ENCODE assay signal across 14 cellular contexts in the genomic region with DNA sequence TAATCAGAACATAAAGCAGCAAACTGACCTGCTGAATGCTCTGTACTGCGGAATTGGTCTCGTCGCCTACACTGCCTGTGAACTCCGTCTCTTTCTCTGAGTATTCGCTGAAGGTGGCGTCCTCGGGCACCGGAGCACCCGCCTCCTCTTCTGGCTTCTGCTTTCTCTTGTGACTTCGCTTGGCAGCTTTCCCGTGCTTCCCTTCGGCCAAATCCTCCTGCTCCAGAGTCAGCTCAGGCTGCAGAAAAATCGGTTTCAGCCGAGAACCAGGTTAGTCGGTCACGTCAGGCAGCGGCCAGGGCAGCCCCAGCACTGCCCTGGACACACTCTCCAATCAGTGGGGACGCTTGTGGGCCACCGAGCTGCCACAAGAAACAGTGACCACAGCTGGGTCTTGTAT. TPM values are rescaled to one million over a fixed set of nuclear protein-coding genes. Genes with fewer than 3 reads are reported as not detected.
DNase-seq lines count a peak whose midpoint lies in the region; ATAC-seq and TF ChIP-seq lines count a peak whose summit lies in the region.
"Had no signal": no experiment of that assay in that cellular context is flagged by ENCODE, and none has a peak within 500 bp of the region (broad histone marks: within the 10 kb centered on the region; RNA-seq: fewer than 3 reads in every experiment).

No MANE protein-coding gene starts in this region.

- no peak overlapping the region for H3K4me3 Mint-ChIP-seq in activated CD8-positive, alpha-beta T cell treated with anti-CD3 and anti-CD28 coated beads for 36 hours

- H3K36me3 Mint-ChIP-seq in activated CD8-positive, alpha-beta T cell treated with anti-CD3 and anti-CD28 coated beads for 36 hours (ENCODE audit: low read depth), result peaks cover 25% of the 10 kb centered on the region

- POLR2A ChIA-PET in HEK293T (lab: Yijun Ruan, JAX), result no interaction called here
- POLR2A ChIA-PET in activated CD8-positive, alpha-beta T cell treated with anti-CD3 and anti-CD28 coated beads for 36 hours (lab: Charles Lee), result no interaction called here

- ATAC-seq in left colon, result no peak
- ATAC-seq in activated CD8-positive, alpha-beta T cell treated with anti-CD3 and anti-CD28 coated beads for 36 hours, result no peak

- intact Hi-C loops in left colon (cut with DNase I, micrococcal nuclease) (no loop called here), testis (cut with DNase I; ENCODE audit: low total_unique reads) (no loop called here)
- intact Hi-C loops in activated CD8-positive, alpha-beta T cell treated with anti-CD3 and anti-CD28 coated beads for 36 hours (cut with micrococcal nuclease), result no loop called here

- no peaks in the 10 kb centered on the region for H3K36me3 ChIP-seq in testis (ENCODE audit: low read depth, missing control alignments)

- no peaks in the 10 kb centered on the region for H3K9me3 ChIP-seq in testis

- TF ChIP-seq POLR2A in testis (IDR thresholded peaks at IDR 0.05), result no peak

- 63 to 82% methylated on average over 17 to 19 of the region's 19 CpGs for WGBS in testis, 2 donors

- CTCF ChIA-PET in HEK293T (lab: Yijun Ruan, JAX), result no interaction called here
- CTCF ChIA-PET in activated CD8-positive, alpha-beta T cell treated with anti-CD3 and anti-CD28 coated beads for 36 hours (lab: Charles Lee), result interaction anchor here (0.7 kb wide), 1 partner anchor 349 kb away, joined by 3 read pairs; no protein-coding TSS in a partner anchor

- no peaks in the 10 kb centered on the region for H3K27me3 Mint-ChIP-seq in activated CD8-positive, alpha-beta T cell treated with anti-CD3 and anti-CD28 coated beads for 36 hours

- in situ Hi-C loops in GM13977 (cut with MboI; ENCODE audit: low pct_unique_long_range_greater_than_20kb, low sequenced_read_pairs, unreplicated experiment), result no loop called here

- H3K27ac ChIP-seq in testis, result no peak overlapping the region

- peaks cover 4% of the 10 kb centered on the region for H3K4me1 Mint-ChIP-seq in activated CD8-positive, alpha-beta T cell treated with anti-CD3 and anti-CD28 coated beads for 36 hours (ENCODE audit: low read depth)

- peak; percentile 55 for DNase-seq in GM04504 (ENCODE audit: low read depth)
- DNase-seq in cerebellar cortex (ENCODE audit: low spot score), result peak; percentile 85
- peak; percentile 51 to 52 for DNase-seq in left colon
- peak; percentile 41 for DNase-seq in testis
- DNase-seq in HEK293T (ENCODE audit: extremely low spot score), result no peak
- DNase-seq in activated CD8-positive, alpha-beta T cell treated with anti-CD3 and anti-CD28 coated beads for 36 hours, result no peak
- DNase-seq in GM13977 (ENCODE audit: low spot score), result no peak
- no peak for DNase-seq in foreskin melanocyte
- DNase-seq: activated CD4-positive, alpha-beta T cell treated with anti-CD3 and anti-CD28 coated beads, Interleukin-2, amount 50 U/mL, for 1 hour; activated naive CD4-positive, alpha-beta T cell treated with Interleukin-2 at 50 U/mL for 16 hours; effector CD8-positive, alpha-beta T cell; GOT3; kidney; NCI-H510A treated with DMSO at 0.1 percent for 48 hours had no signal

- TF ChIP-seq CTCF in testis (IDR thresholded peaks at IDR 0.05) (no peak), GM13977 (IDR thresholded peaks at IDR 0.05; ENCODE audit: extremely low read depth, insufficient read depth, missing control alignments) (no peak)
- TF ChIP-seq CTCF in activated CD8-positive, alpha-beta T cell treated with anti-CD3 and anti-CD28 coated beads for 36 hours (IDR thresholded peaks at IDR 0.05), result no peak

- no peaks in the 10 kb centered on the region for H3K27me3 ChIP-seq in testis

- H3K9me3 Mint-ChIP-seq in activated CD8-positive, alpha-beta T cell treated with anti-CD3 and anti-CD28 coated beads for 36 hours, result peaks cover 5% of the 10 kb centered on the region

- no peak overlapping the region for H3K4me3 ChIP-seq in testis

- no peaks in the 10 kb centered on the region for H3K4me1 ChIP-seq in testis

- no peak overlapping the region for H3K27ac Mint-ChIP-seq in activated CD8-positive, alpha-beta T cell treated with anti-CD3 and anti-CD28 coated beads for 36 hours

TF ChIP-seq in HEK293T, 16 proteins besides CTCF, POLR2A, EP300 and RAD21:
- TF ChIP-seq HDGF (IDR thresholded peaks at IDR 0.05; ENCODE audit: borderline replicate concordance) (no peak), LEF1 (IDR thresholded peaks at IDR 0.05; ENCODE audit: borderline replicate concordance) (no peak), SP1 (IDR thresholded peaks at IDR 0.05) (no peak), SUZ12 (IDR thresholded peaks at IDR 0.05) (no peak), FOXK2 (IDR thresholded peaks at IDR 0.05) (no peak), ELF4 (IDR thresholded peaks at IDR 0.05) (no peak), BHLHE40 (IDR thresholded peaks at IDR 0.05; ENCODE audit: borderline replicate concordance) (no peak)

RNA-seq across cellular contexts. Expression of a gene that starts 35.8 kb away (rescaled TPM):
- total RNA-seq in left colon (10 to 100 TPM; 11.0 to 16.0 TPM), testis (10 to 100 TPM in 1 of 2 donors, 1 to 10 TPM in 1; 5.9 to 10.2 TPM)
- 3.9 TPM for polyA plus RNA-seq in testis (ENCODE audit: insufficient read depth, low read depth, low replicate concordance)
- under 1 TPM; 0.65 to 0.76 TPM for total RNA-seq in activated CD8-positive, alpha-beta T cell treated with anti-CD3 and anti-CD28 coated beads for 36 hours

Comparison
In these comparisons a context has a peak if more than half of its experiments do, and no peak if none do; other contexts are left out.
1. DNase-seq: peak in GM04504 (single experiment), cerebellar cortex (single experiment), left colon (2 of 2) and testis (single experiment); none in HEK293T (single experiment), activated CD8-positive, alpha-beta T cell treated with anti-CD3 and anti-CD28 coated beads for 36 hours (single experiment), GM13977 (single experiment) and foreskin melanocyte (single experiment).